In the genomic region with DNA sequence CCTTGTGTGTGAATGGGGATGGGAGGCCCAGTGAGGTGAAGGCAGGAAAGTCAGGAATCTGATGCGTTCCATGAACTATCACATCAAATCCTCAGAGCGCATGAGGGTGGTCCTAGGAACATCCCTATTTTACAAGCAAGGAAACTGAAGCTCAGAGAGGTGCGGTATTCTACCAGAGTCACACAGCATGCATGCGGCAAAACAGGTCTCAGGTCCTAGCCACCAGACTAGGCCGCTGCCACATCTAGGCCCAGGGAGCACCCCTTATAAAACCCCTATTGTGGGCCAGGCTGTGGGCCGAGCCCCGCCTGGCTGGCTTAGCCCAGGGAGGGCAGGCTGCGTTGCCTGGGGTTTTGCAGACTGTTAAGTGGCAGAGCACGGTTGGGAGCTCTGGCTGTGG, we compare ENCODE assay signal across 10 cellular contexts. TPM values are rescaled to one million over a fixed set of nuclear protein-coding genes. Genes with fewer than 3 reads are reported as not detected.
"Had no signal": no experiment of that assay in that cellular context is flagged by ENCODE, and none has a peak within 500 bp of the region (broad histone marks: within the 10 kb centered on the region; RNA-seq: fewer than 3 reads in every experiment).

No MANE protein-coding gene starts in this region.

- DNase-seq: H9, HCEC 1CT, HFFc6, KG1 had no signal

- H3K4me2 ChIP-seq: GM23338 had no signal

- ATAC-seq: GM23338 had no signal

- FAIRE-seq: H1, H54 had no signal

- H3K27ac ChIP-seq: HL-60 had no signal

- H2AFZ ChIP-seq: GM23338 had no signal

- H3K4me3 ChIP-seq: GM23338 had no signal

RNA-seq across cellular contexts. Expression of a gene that starts 17.9 kb away (rescaled TPM):
- total RNA-seq: HT1080 had no signal
- polyA plus RNA-seq: IgD-negative memory B cell had no signal
